1 cellular context compared by ENCODE assay signal in the genomic region with DNA sequence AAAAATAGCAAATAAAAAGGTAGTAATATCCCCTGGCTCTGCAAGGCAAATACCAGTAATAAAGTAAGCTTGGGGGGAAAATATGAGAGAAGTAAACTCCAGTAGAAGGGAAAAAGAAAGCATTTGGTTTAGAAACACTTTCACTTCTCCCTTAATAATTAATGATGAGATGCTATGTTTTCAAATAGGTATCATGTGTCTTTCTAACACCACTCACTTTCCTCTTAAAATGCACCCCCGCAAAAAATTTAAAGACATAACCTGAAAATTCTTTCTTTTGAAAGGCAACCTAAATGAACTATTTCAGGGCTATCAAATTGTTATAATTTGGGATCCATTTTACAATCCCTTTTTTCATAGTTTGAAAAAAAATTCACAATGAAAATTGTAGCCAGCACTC.
TF ChIP-seq lines count a peak whose summit lies in the region.

No MANE protein-coding gene starts in this region.

TF ChIP-seq in GM23338, 12 proteins besides CTCF, POLR2A, EP300 and RAD21 (continued from another document):
- TF ChIP-seq, protein P1, sequence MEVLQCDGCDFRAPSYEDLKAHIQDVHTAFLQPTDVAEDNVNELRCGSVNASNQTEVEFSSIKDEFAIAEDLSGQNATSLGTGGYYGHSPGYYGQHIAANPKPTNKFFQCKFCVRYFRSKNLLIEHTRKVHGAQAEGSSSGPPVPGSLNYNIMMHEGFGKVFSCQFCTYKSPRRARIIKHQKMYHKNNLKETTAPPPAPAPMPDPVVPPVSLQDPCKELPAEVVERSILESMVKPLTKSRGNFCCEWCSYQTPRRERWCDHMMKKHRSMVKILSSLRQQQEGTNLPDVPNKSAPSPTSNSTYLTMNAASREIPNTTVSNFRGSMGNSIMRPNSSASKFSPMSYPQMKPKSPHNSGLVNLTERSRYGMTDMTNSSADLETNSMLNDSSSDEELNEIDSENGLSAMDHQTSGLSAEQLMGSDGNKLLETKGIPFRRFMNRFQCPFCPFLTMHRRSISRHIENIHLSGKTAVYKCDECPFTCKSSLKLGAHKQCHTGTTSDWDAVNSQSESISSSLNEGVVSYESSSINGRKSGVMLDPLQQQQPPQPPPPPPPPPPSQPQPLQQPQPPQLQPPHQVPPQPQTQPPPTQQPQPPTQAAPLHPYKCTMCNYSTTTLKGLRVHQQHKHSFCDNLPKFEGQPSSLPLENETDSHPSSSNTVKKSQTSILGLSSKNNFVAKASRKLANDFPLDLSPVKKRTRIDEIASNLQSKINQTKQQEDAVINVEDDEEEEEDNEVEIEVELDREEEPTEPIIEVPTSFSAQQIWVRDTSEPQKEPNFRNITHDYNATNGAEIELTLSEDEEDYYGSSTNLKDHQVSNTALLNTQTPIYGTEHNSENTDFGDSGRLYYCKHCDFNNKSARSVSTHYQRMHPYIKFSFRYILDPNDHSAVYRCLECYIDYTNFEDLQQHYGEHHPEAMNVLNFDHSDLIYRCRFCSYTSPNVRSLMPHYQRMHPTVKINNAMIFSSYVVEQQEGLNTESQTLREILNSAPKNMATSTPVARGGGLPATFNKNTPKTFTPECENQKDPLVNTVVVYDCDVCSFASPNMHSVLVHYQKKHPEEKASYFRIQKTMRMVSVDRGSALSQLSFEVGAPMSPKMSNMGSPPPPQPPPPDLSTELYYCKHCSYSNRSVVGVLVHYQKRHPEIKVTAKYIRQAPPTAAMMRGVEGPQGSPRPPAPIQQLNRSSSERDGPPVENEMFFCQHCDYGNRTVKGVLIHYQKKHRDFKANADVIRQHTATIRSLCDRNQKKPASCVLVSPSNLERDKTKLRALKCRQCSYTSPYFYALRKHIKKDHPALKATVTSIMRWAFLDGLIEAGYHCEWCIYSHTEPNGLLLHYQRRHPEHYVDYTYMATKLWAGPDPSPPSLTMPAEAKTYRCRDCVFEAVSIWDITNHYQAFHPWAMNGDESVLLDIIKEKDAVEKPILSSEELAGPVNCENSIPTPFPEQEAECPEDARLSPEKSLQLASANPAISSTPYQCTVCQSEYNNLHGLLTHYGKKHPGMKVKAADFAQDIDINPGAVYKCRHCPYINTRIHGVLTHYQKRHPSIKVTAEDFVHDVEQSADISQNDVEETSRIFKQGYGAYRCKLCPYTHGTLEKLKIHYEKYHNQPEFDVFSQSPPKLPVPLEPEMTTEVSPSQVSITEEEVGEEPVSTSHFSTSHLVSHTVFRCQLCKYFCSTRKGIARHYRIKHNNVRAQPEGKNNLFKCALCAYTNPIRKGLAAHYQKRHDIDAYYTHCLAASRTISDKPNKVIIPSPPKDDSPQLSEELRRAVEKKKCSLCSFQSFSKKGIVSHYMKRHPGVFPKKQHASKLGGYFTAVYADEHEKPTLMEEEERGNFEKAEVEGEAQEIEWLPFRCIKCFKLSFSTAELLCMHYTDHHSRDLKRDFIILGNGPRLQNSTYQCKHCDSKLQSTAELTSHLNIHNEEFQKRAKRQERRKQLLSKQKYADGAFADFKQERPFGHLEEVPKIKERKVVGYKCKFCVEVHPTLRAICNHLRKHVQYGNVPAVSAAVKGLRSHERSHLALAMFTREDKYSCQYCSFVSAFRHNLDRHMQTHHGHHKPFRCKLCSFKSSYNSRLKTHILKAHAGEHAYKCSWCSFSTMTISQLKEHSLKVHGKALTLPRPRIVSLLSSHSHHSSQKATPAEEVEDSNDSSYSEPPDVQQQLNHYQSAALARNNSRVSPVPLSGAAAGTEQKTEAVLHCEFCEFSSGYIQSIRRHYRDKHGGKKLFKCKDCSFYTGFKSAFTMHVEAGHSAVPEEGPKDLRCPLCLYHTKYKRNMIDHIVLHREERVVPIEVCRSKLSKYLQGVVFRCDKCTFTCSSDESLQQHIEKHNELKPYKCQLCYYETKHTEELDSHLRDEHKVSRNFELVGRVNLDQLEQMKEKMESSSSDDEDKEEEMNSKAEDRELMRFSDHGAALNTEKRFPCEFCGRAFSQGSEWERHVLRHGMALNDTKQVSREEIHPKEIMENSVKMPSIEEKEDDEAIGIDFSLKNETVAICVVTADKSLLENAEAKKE (CRISPR knock-in tag; IDR thresholded peaks at IDR 0.05) = no peak
- no peak for TF ChIP-seq ZNF331 (CRISPR knock-in tag; IDR thresholded peaks at IDR 0.05; ENCODE audit: low read depth)
- TF ChIP-seq JUNB (IDR thresholded peaks at IDR 0.05; ENCODE audit: unreplicated experiment) = no peak
- no peak for TF ChIP-seq CREB1 (CRISPR knock-in tag; IDR thresholded peaks at IDR 0.05; ENCODE audit: low read depth)
